1 cellular context compared by ENCODE assay signal in the genomic region with DNA sequence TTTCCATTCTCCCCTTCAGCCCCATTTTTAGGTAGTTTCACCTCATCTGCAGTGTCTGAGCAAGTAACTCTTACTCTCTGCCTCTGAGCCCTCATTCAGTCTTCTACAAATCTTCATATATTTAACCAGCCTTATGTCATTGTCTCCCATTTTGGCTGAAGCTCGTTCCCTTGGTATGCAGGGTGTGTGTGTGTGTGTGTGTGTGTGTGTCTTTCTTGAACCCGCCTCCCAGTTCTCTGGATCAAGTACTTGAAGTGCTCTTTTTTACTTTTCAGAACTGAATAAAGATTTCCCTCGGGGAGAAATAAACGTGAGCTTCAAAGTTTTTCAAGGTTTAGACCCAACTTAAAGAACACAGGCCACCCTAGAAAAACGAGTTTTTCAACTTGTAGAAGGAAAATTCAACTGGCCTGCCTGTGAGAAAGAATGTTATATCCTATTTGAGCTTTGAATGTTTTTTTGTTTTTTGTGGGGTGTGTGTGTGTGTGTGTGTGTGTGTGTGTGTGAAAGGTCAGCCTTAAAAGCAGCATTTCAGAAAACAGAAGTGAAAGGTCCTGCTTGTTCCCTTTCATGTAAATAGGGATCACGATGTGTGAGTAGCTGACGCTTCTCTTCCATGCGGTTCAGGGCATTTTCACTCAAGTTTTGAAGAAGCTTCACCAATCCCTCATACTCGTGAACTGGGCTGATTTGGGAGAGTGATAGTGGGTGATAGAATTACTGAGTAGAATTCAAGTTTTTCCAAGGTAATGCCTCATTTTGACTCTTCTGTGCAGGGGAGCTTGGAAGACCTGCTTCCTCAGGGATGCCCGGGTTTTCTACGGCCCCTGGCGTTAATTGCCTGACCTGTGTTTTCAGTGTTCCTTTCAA.
TF ChIP-seq lines count a peak whose summit lies in the region.

No MANE protein-coding gene starts in this region.

TF ChIP-seq in H1, 55 proteins besides CTCF, POLR2A, EP300 and RAD21:
- TF ChIP-seq TEAD4 (IDR thresholded peaks at IDR 0.05; ENCODE audit: low read depth, low read length) (peak; percentile 67; the same call in 1 of the 2 replicates), CTBP2 (IDR thresholded peaks at IDR 0.05; ENCODE audit: borderline replicate concordance, insufficient read depth, insufficient read length, low read length) (no peak)
TF ChIP-seq in H1: peak in this region for 1.
